In genomic region chr11:100631316-100631715, GRCh38 we compare ENCODE assay signal across 19 cellular contexts.
"Had no signal": no experiment of that assay in that cellular context is flagged by ENCODE, and none has a peak within 500 bp of the region (broad histone marks: within the 10 kb centered on the region; RNA-seq: fewer than 3 reads in every experiment).

No MANE protein-coding gene starts in this region.

- H3K9me3 Mint-ChIP-seq: activated naive CD8-positive, alpha-beta T cell treated with anti-CD3 and anti-CD28 coated beads for 36 hours had no signal

- H3K4me3 ChIP-seq: left lung, tibial artery had no signal

- ATAC-seq: esophagus mucosa; left lung; stimulated activated naive CD8-positive, alpha-beta T cell treated with anti-CD3 and anti-CD28 coated beads, Interleukin-15, Interleukin-2, amounts not matched to agents 100 U/mL and 50 U/mL, for 24 hours had no signal

- DNase-seq: activated CD4-positive, alpha-beta T cell treated with anti-CD3 and anti-CD28 coated beads for 1 hour; activated CD4-positive, alpha-beta T cell treated with anti-CD3 and anti-CD28 coated beads, Interleukin-2, amount 50 U/mL, for 1 hour; activated naive CD8-positive, alpha-beta T cell treated with anti-CD3 and anti-CD28 coated beads for 36 hours; activated T-cell treated with anti-CD3 and anti-CD28 coated beads, Interleukin-2, amount 50 U/mL, for 1 hour; effector memory CD4-positive, alpha-beta T cell; foreskin melanocyte; glutamatergic neuron; hippocampal formation; kidney glomerular epithelial cell; left lung; occipital lobe; posterior cingulate gyrus; stimulated activated CD4-positive, alpha-beta T cell treated with anti-CD3 and anti-CD28 coated beads, Interleukin-12 subunit alpha, Interleukin-12 subunit beta, amount 100 ng/mL, for 4 hours; stimulated activated CD4-positive, alpha-beta T cell treated with anti-CD3 and anti-CD28 coated beads, Interleukin-4, amount 100 ng/mL, for 4 hours; stimulated activated naive CD8-positive, alpha-beta T cell treated with anti-CD3 and anti-CD28 coated beads, Interleukin-15, Interleukin-2, amounts not matched to agents 100 U/mL and 50 U/mL, for 24 hours; tibial artery had no signal

- H3K27me3 ChIP-seq: left lung, tibial artery had no signal

- H3K36me3 Mint-ChIP-seq: activated naive CD8-positive, alpha-beta T cell treated with anti-CD3 and anti-CD28 coated beads for 36 hours had no signal

- H3K27ac Mint-ChIP-seq: activated naive CD8-positive, alpha-beta T cell treated with anti-CD3 and anti-CD28 coated beads for 36 hours had no signal

- H3K4me1 ChIP-seq: left lung had no signal

- H3K9me3 ChIP-seq: left lung, tibial artery had no signal

- H3K4me1 Mint-ChIP-seq: activated naive CD8-positive, alpha-beta T cell treated with anti-CD3 and anti-CD28 coated beads for 36 hours; central memory CD8-positive, alpha-beta T cell had no signal

- H3K36me3 ChIP-seq: left lung, tibial artery had no signal

- H3K27me3 Mint-ChIP-seq: activated naive CD8-positive, alpha-beta T cell treated with anti-CD3 and anti-CD28 coated beads for 36 hours; central memory CD8-positive, alpha-beta T cell had no signal

- H3K4me3 Mint-ChIP-seq: activated naive CD8-positive, alpha-beta T cell treated with anti-CD3 and anti-CD28 coated beads for 36 hours; central memory CD8-positive, alpha-beta T cell had no signal

- H3K27ac ChIP-seq: left lung, tibial artery, VCaP had no signal
